In genomic region chr17:35764123-35764991, GRCh38 we compare ENCODE assay signal across 1 cellular context.
TF ChIP-seq lines count a peak whose summit lies in the region.

No MANE protein-coding gene starts in this region.

TF ChIP-seq in K562, 482 proteins besides CTCF, POLR2A, EP300 and RAD21 (continued from another document):
- peak; percentile 94 for TF ChIP-seq MGA (IDR thresholded peaks at IDR 0.05)
- TF ChIP-seq ID3 (CRISPR knock-in tag; IDR thresholded peaks at IDR 0.05) = no peak
- 0 out of 2 replicates have a peak, but pooled peaks have one; percentile 54 for TF ChIP-seq ID3 (tag; IDR thresholded peaks at IDR 0.05)
- peak; percentile 67; the same call in 1 of the 2 replicates for TF ChIP-seq SMAD4 (CRISPR knock-in tag; conservative IDR thresholded peaks at IDR 0.05)
- peak; percentile 68; the same call in 1 of the 2 replicates for TF ChIP-seq ZNF384 (IDR thresholded peaks at IDR 0.05; ENCODE audit: low read depth, low read length)
- TF ChIP-seq PRPF4 (IDR thresholded peaks at IDR 0.05; ENCODE audit: insufficient read depth, low read depth, low read length, poor library complexity, severe bottlenecking) = no peak
- TF ChIP-seq MAX (CRISPR knock-in tag; IDR thresholded peaks at IDR 0.05) = peak; percentile 74; the same call in 1 of the 2 replicates
- TF ChIP-seq CBX1 (IDR thresholded peaks at IDR 0.05; ENCODE audit: low read depth) = 0 out of 2 replicates have a peak, but pooled peaks have one; percentile 31
- TF ChIP-seq RCOR1 (IDR thresholded peaks at IDR 0.05; ENCODE audit: borderline replicate concordance in 1 of 2, low read depth in 2 of 2, low read length in 2 of 2) = peak in 1 of 2 experiments; percentile 13; a peak in 2 of 4 replicates
- TF ChIP-seq U2AF1 (optimal IDR thresholded peaks at IDR 0.05; ENCODE audit: low read depth, low read length) = peak; percentile 53
- peak; percentile 58; the same call in 1 of the 2 replicates for TF ChIP-seq SP1 (CRISPR knock-in tag; IDR thresholded peaks at IDR 0.05)
- peak in 2 of 3 experiments; percentile 37 to 43 for TF ChIP-seq YY1 (IDR thresholded peaks at IDR 0.05; ENCODE audit: borderline replicate concordance in 1 of 3, control insufficient read depth in 1 of 3, extremely low read depth in 1 of 3, insufficient read depth in 3 of 3, insufficient read length in 1 of 3, insufficient replicate concordance in 2 of 3, low read depth in 1 of 3, low read length in 2 of 3)
- TF ChIP-seq FOXP1 (CRISPR knock-in tag; IDR thresholded peaks at IDR 0.05) = 0 out of 2 replicates have a peak, but pooled peaks have one; percentile 31
- TF ChIP-seq RBM34 (IDR thresholded peaks at IDR 0.05; ENCODE audit: borderline replicate concordance, insufficient read depth, low read length) = peak; percentile 78; the same call in 1 of the 2 replicates
- peak; percentile 32 for TF ChIP-seq RBBP5 (IDR thresholded peaks at IDR 0.05; ENCODE audit: borderline replicate concordance, insufficient read depth, low read length, poor library complexity, severe bottlenecking)
- peak; percentile 65; the same call in 1 of the 2 replicates for TF ChIP-seq ATF7 (IDR thresholded peaks at IDR 0.05)
- no peak for TF ChIP-seq MTA2 (IDR thresholded peaks at IDR 0.05; ENCODE audit: low read depth)
- peak in 1 of 2 experiments; percentile 65; a peak in 1 of 4 replicates for TF ChIP-seq NONO (IDR thresholded peaks at IDR 0.05; ENCODE audit: low read depth in 2 of 2, low read length in 1 of 2)
- TF ChIP-seq SMC3 (conservative IDR thresholded peaks at IDR 0.05; ENCODE audit: insufficient read depth, low read depth, low read length) = peak; percentile 93
- peak; percentile 51 for TF ChIP-seq CREM (IDR thresholded peaks at IDR 0.05; ENCODE audit: low read depth)
- no peak for TF ChIP-seq TEAD2 (tag; IDR thresholded peaks at IDR 0.05)
- no peak for TF ChIP-seq NR2C2 (CRISPR knock-in tag; IDR thresholded peaks at IDR 0.05)
- 0 out of 2 replicates have a peak, but pooled peaks have one; percentile 26 for TF ChIP-seq NR2C2 (tag; IDR thresholded peaks at IDR 0.05)
